In genomic region chr1:826831-827220, GRCh38 we compare ENCODE assay signal across 8 cellular contexts.
A peak's percentile ranks its signal among the peaks of the same experiment; 100 is the strongest.
DNase-seq lines count a peak whose midpoint lies in the region; ATAC-seq and TF ChIP-seq lines count a peak whose summit lies in the region.
"Not testable (repeated sequence)": the region's sequence is repeated elsewhere in the genome, so short reads cannot be mapped to it uniquely, and the experiment has no call there.

No MANE protein-coding gene starts in this region.

- H3K79me2 ChIP-seq in osteoblast (ENCODE audit: insufficient read depth, low read length), result peaks cover 51% of the 10 kb centered on the region

- CTCF ChIA-PET in activated B cell treated with CpG ODN at 0.5 μM for 24 hours (lab: Charles Lee), result not testable (repeated sequence)

- 0% methylated on average over 21 of the region's 25 CpGs for WGBS in urinary bladder

- not testable (repeated sequence) for H3K27ac ChIP-seq in HUES6 (ENCODE audit: low read depth, low read length); iPS-18a (ENCODE audit: low read length)
- H3K27ac ChIP-seq in osteoblast (ENCODE audit: low read depth, low read length) (peak overlapping the region; percentile 79), urinary bladder (ENCODE audit: low read depth) (peak overlapping the region; percentile 86)

- peaks cover 20% of the 10 kb centered on the region for H3K4me1 Mint-ChIP-seq in activated B cell treated with CpG ODN at 0.5 μM for 24 hours
- H3K4me1 Mint-ChIP-seq in chondrocyte (ENCODE audit: low read depth), result peaks cover 29% of the 10 kb centered on the region

- H3K27me3 Mint-ChIP-seq in activated B cell treated with CpG ODN at 0.5 μM for 24 hours; chondrocyte (ENCODE audit: low read depth): not testable (repeated sequence)

- H3K4me1 ChIP-seq in HUES6 (ENCODE audit: control insufficient read depth, insufficient read depth, low read length); iPS-18a (ENCODE audit: control insufficient read depth, low read depth, low read length); osteoblast (ENCODE audit: insufficient read depth, low read length); urinary bladder (ENCODE audit: insufficient read depth): not testable (repeated sequence)

- H3K4me3 Mint-ChIP-seq in activated B cell treated with CpG ODN at 0.5 μM for 24 hours, result peak overlapping the region; percentile 93
- peak overlapping the region; percentile 98 for H3K4me3 Mint-ChIP-seq in chondrocyte (ENCODE audit: unreplicated experiment)

- peak overlapping the region; percentile 35 for H2AFZ ChIP-seq in osteoblast (ENCODE audit: low read length)

- not testable (repeated sequence) for H4K20me1 ChIP-seq in osteoblast (ENCODE audit: insufficient read depth, low read length)

- peak overlapping the region; percentile 95 for H3K27ac Mint-ChIP-seq in activated B cell treated with CpG ODN at 0.5 μM for 24 hours
- H3K27ac Mint-ChIP-seq in chondrocyte (ENCODE audit: unreplicated experiment), result peak overlapping the region; percentile 97

- not testable (repeated sequence) for H3K36me3 ChIP-seq in HUES6 (ENCODE audit: control insufficient read depth, insufficient read depth, low read length); iPS-18a (ENCODE audit: control insufficient read depth, low read depth, low read length); osteoblast (ENCODE audit: insufficient read depth, low read length); urinary bladder (ENCODE audit: insufficient read depth)

- not testable (repeated sequence) for H3K9me3 Mint-ChIP-seq in activated B cell treated with CpG ODN at 0.5 μM for 24 hours; chondrocyte (ENCODE audit: low read depth)

- TF ChIP-seq CTCF in activated B cell treated with CpG ODN at 0.5 μM for 24 hours (IDR thresholded peaks at IDR 0.05); osteoblast (IDR thresholded peaks at IDR 0.05; ENCODE audit: extremely low read depth, low read depth, low read length): not testable (repeated sequence)
- TF ChIP-seq CTCF in chondrocyte (IDR thresholded peaks at IDR 0.05), result peak; percentile 3

- not testable (repeated sequence) for H3K27me3 ChIP-seq in HUES6 (ENCODE audit: control insufficient read depth, insufficient read depth, low read length); iPS-18a (ENCODE audit: control insufficient read depth, insufficient read depth, low read length); osteoblast (ENCODE audit: insufficient read depth, low read length)

- POLR2A ChIA-PET in activated B cell treated with CpG ODN at 0.5 μM for 24 hours (lab: Charles Lee), result not testable (repeated sequence)

- intact Hi-C loops in activated B cell treated with CpG ODN at 0.5 μM for 24 hours (cut with micrococcal nuclease), result not testable (repeated sequence)

- H3K4me3 ChIP-seq in HUES6 (ENCODE audit: low read depth, low read length) (peak overlapping the region; percentile 89), iPS-18a (ENCODE audit: low read length) (peak overlapping the region; percentile 65), osteoblast (ENCODE audit: insufficient read depth, low read length) (peak overlapping the region; percentile 78), urinary bladder (ENCODE audit: low read depth, low read length) (peak overlapping the region; percentile 50)

- peak overlapping the region; percentile 76 for H3K4me2 ChIP-seq in osteoblast (ENCODE audit: insufficient read depth, low read length)

- H3K9ac ChIP-seq in HUES6 (ENCODE audit: low read length) (peak overlapping the region; percentile 78), iPS-18a (ENCODE audit: low read length) (peak overlapping the region; percentile 42)

- DNase-seq in activated B cell treated with CpG ODN at 0.5 μM for 24 hours; chondrocyte (ENCODE audit: low spot score); osteoblast (ENCODE audit: insufficient read length, low spot score, missing footprints): not testable (repeated sequence)

- ATAC-seq in GM18508 (IDR thresholded peaks at IDR 0.05; ENCODE audit: insufficient read depth, unreplicated experiment), result peak; percentile 6
- peak; percentile 33 for ATAC-seq in HG02588 (IDR thresholded peaks at IDR 0.05; ENCODE audit: unreplicated experiment)
- not testable (repeated sequence) for ATAC-seq in activated B cell treated with CpG ODN at 0.5 μM for 24 hours (ENCODE audit: low read depth)

- peaks cover 17% of the 10 kb centered on the region for H3K36me3 Mint-ChIP-seq in activated B cell treated with CpG ODN at 0.5 μM for 24 hours (ENCODE audit: low read depth)
- H3K36me3 Mint-ChIP-seq in chondrocyte (ENCODE audit: low read depth), result not testable (repeated sequence)

- not testable (repeated sequence) for H3K9me3 ChIP-seq in HUES6 (ENCODE audit: control insufficient read depth, insufficient read depth, low read depth, low read length); iPS-18a (ENCODE audit: control insufficient read depth, low read depth, low read length); osteoblast (ENCODE audit: low read depth, low read length)
